8 cellular contexts compared by ENCODE assay signal in genomic region chr16:88287219-88287618, GRCh38.
DNase-seq lines count a peak whose midpoint lies in the region; ATAC-seq and TF ChIP-seq lines count a peak whose summit lies in the region.

No MANE protein-coding gene starts in this region.

- no peak overlapping the region for H2AFZ ChIP-seq in DND-41 (ENCODE audit: low read depth, low read length)

- H3K9me3 ChIP-seq in DND-41 (ENCODE audit: insufficient read depth, low read length, severe bottlenecking): peaks cover 13% of the 10 kb centered on the region

- no peak overlapping the region for H3K27ac ChIP-seq in DND-41 (ENCODE audit: low read length)

- H3K4me3 Mint-ChIP-seq in activated T-cell treated with anti-CD3 and anti-CD28 coated beads, Interleukin-2, amount 50 U/mL, for 24 hours: no peak overlapping the region

- no peaks in the 10 kb centered on the region for H3K79me2 ChIP-seq in DND-41 (ENCODE audit: insufficient read depth, low read length)

- H3K9ac ChIP-seq in DND-41 (ENCODE audit: low read depth, low read length): no peak overlapping the region

- no peaks in the 10 kb centered on the region for H3K36me3 ChIP-seq in DND-41 (ENCODE audit: insufficient read depth, low read length)

- no peaks in the 10 kb centered on the region for H4K20me1 ChIP-seq in DND-41 (ENCODE audit: insufficient read depth, low read length)

- in situ Hi-C loops in ACHN (cut with HindIII; ENCODE audit: low pct_ligation_motif_present, low pct_unique_long_range_greater_than_20kb, low sequenced_read_pairs): no loop called here

- peaks cover 3% of the 10 kb centered on the region for H3K9me3 Mint-ChIP-seq in activated T-cell treated with anti-CD3 and anti-CD28 coated beads, Interleukin-2, amount 50 U/mL, for 24 hours

- H3K4me1 ChIP-seq in DND-41 (ENCODE audit: insufficient read depth, low read length): peaks cover 16% of the 10 kb centered on the region

- peaks cover 3% of the 10 kb centered on the region for H3K27me3 Mint-ChIP-seq in activated T-cell treated with anti-CD3 and anti-CD28 coated beads, Interleukin-2, amount 50 U/mL, for 24 hours

- peak; percentile 92 for TF ChIP-seq CTCF in DND-41 (IDR thresholded peaks at IDR 0.05; ENCODE audit: borderline replicate concordance, extremely low read depth, low read length, poor library complexity, severe bottlenecking)
- TF ChIP-seq CTCF in fibroblast of villous mesenchyme (IDR thresholded peaks at IDR 0.05; ENCODE audit: insufficient read depth, low read depth, low read length): peak; percentile 51

- H3K4me3 ChIP-seq in DND-41 (ENCODE audit: low read depth in 1 of 2, low read length in 2 of 2) (no peak overlapping the region), fibroblast of villous mesenchyme (ENCODE audit: low read depth, low read length) (no peak overlapping the region)

- ATAC-seq in DND-41 (ENCODE audit: insufficient read depth, low read depth): peak; percentile 65; the same call in 2 of the 3 replicates
- no peak for ATAC-seq in HG02981 (IDR thresholded peaks at IDR 0.05; ENCODE audit: unreplicated experiment)

- no peak overlapping the region for H3K4me2 ChIP-seq in DND-41 (ENCODE audit: insufficient read depth, low read length)

- no peaks in the 10 kb centered on the region for H3K27me3 ChIP-seq in DND-41 (ENCODE audit: insufficient read depth, low read length, poor library complexity)

- H3K36me3 Mint-ChIP-seq in activated T-cell treated with anti-CD3 and anti-CD28 coated beads, Interleukin-2, amount 50 U/mL, for 24 hours (ENCODE audit: low read depth): no peaks in the 10 kb centered on the region

- peak; percentile 72 for DNase-seq in ACHN
- peak; percentile 59 for DNase-seq in DND-41
- DNase-seq in NOMO-1 treated with DMSO at 0.1 percent for 48 hours (lab: John Stamatoyannopoulos, UW; ENCODE audit: unreplicated experiment): peak; percentile 60
- DNase-seq in fibroblast of villous mesenchyme (ENCODE audit: low read depth): no peak
- DNase-seq in DMS114 treated with DMSO at 0.1 percent for 48 hours (lab: John Stamatoyannopoulos, UW; ENCODE audit: unreplicated experiment): no peak
- no peak for DNase-seq in H4 (ENCODE audit: low spot score)
- no peak for DNase-seq in activated T-cell treated with anti-CD3 and anti-CD28 coated beads, Interleukin-2, amount 50 U/mL, for 24 hours

- no peak overlapping the region for H3K27ac Mint-ChIP-seq in activated T-cell treated with anti-CD3 and anti-CD28 coated beads, Interleukin-2, amount 50 U/mL, for 24 hours

- H3K4me1 Mint-ChIP-seq in activated T-cell treated with anti-CD3 and anti-CD28 coated beads, Interleukin-2, amount 50 U/mL, for 24 hours (ENCODE audit: low read depth): no peaks in the 10 kb centered on the region

Comparison
In these comparisons a context has a peak if more than half of its experiments do, and no peak if none do; other contexts are left out.
1. DNase-seq: peak in ACHN (single experiment), DND-41 (single experiment) and NOMO-1 treated with DMSO at 0.1 percent for 48 hours (single experiment); none in fibroblast of villous mesenchyme (single experiment), DMS114 treated with DMSO at 0.1 percent for 48 hours (single experiment), H4 (single experiment) and activated T-cell treated with anti-CD3 and anti-CD28 coated beads, Interleukin-2, amount 50 U/mL, for 24 hours (single experiment).